8 cellular contexts compared by ENCODE assay signal in the genomic region with DNA sequence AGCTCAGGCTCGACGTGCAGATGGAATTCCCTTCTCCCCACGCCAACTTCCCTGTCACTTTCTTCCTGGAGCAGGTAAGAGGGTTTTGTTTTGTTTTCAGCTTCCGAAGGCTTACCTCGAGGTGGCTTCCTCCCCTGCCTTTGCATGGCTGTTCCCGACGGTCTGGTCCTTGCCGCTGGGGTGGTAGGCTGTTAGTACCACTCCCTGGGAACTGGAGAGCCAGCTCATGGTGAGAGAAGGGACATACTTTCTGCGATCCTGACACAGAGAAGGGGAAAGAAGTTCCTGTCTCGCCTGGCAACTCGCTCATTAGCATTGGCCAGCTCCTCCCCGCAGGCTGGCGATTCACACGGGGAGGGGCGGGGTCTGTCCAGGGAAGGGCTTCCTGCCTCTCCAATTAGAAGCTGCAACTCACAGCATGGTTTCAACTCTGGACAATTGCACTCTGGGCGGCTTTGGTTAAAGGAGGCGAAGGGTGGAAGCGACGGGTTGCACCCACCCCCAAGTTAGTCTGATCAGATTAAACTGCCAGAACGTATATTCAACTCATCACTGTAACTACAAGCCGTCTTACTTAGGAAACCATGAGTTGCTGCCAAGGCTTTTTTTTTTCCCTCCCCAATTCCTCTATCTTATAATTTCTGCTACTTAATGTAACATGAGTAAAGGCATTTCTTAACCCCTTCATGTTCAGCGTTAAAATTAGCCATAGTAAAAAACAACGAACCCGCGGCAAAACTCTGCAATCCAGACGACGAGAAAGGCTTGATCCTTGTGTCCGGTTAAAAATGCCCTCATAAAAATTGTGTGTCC. TPM values are rescaled to one million over a fixed set of nuclear protein-coding genes. Genes with fewer than 3 reads are reported as not detected.
DNase-seq lines count a peak whose midpoint lies in the region; ATAC-seq and TF ChIP-seq lines count a peak whose summit lies in the region.

A gene with protein sequence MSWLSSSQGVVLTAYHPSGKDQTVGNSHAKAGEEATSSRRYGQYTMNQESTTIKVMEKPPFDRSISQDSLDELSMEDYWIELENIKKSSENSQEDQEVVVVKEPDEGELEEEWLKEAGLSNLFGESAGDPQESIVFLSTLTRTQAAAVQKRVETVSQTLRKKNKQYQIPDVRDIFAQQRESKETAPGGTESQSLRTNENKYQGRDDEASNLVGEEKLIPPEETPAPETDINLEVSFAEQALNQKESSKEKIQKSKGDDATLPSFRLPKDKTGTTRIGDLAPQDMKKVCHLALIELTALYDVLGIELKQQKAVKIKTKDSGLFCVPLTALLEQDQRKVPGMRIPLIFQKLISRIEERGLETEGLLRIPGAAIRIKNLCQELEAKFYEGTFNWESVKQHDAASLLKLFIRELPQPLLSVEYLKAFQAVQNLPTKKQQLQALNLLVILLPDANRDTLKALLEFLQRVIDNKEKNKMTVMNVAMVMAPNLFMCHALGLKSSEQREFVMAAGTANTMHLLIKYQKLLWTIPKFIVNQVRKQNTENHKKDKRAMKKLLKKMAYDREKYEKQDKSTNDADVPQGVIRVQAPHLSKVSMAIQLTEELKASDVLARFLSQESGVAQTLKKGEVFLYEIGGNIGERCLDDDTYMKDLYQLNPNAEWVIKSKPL (minus strand): TSS at position 269 of the 813 bp plus-strand sequence. CDS start 41 bp downstream, at position 228.

- H3K4me3 ChIP-seq in GM23248 (peak within 1 kb of the TSS; percentile 96), psoas muscle (peak within 1 kb of the TSS; percentile 73), uterus (peak within 1 kb of the TSS; percentile 41 to 50)

- H3F3A ChIP-seq in GM23248 (ENCODE audit: insufficient read depth): peaks cover 21% of the 10 kb centered on the region

- no peak for TF ChIP-seq CTCF in psoas muscle (IDR thresholded peaks at IDR 0.05)
- TF ChIP-seq CTCF in uterus (IDR thresholded peaks at IDR 0.05): no peak

- intact Hi-C loops in left ventricle myocardium superior (cut with micrococcal nuclease): no loop called here
- intact Hi-C loops in psoas muscle (cut with DNase I): loop anchor here (5.0 kb wide), 2 partner anchors 38 to 83 kb away; no protein-coding TSS in a partner anchor
- intact Hi-C loops in uterus (cut with DNase I; ENCODE audit: low total_unique reads): no loop called here

- 3 to 5% methylated on average over 27 to 28 of the region's 28 CpGs for WGBS in GM23248 (ENCODE audit: low coverage in 1 of 2, low lambda C conversion rate in 2 of 2, missing lambda C conversion rate in 2 of 2), 2 experiments
- 1 to 2% (median 2%) methylated on average over 28 of the region's 28 CpGs for WGBS in psoas muscle, 3 donors

- H3K27ac ChIP-seq in GM23248 (peak within 1 kb of the TSS; percentile 75), psoas muscle (peak within 1 kb of the TSS; percentile 85), uterus (peak within 1 kb of the TSS; percentile 76 to 87)

- ATAC-seq in left ventricle myocardium superior (peak; percentile 98), psoas muscle (peak; percentile 97 to 98 (median 98))

- peaks cover 43% of the 10 kb centered on the region for H3K79me2 ChIP-seq in GM23248 (ENCODE audit: insufficient read depth)

- no peaks in the 10 kb centered on the region for H4K20me1 ChIP-seq in GM23248 (ENCODE audit: insufficient read depth)

- in situ Hi-C loops in G401 (cut with HindIII; ENCODE audit: low sequenced_read_pairs) (no loop called here), GM23248 (cut with MboI) (no loop called here)

- peak within 1 kb of the TSS; percentile 82 for H3K9ac ChIP-seq in GM23248

- H2AFZ ChIP-seq in GM23248: peak within 1 kb of the TSS; percentile 88

- H3K36me3 ChIP-seq in GM23248 (ENCODE audit: low read depth) (0 out of 2 replicates have a peak, but pooled peaks cover 6% of the 10 kb centered on the region), psoas muscle (ENCODE audit: insufficient read depth in 1 of 2, low read depth in 1 of 2) (no peaks in the 10 kb centered on the region), uterus (no peaks in the 10 kb centered on the region)

- no peaks in the 10 kb centered on the region for H3K9me2 ChIP-seq in GM23248 (ENCODE audit: insufficient read depth)

- peak; percentile 56 to 88 for TF ChIP-seq POLR2A in uterus (IDR thresholded peaks at IDR 0.05)

- no peaks in the 10 kb centered on the region for H3K27me3 ChIP-seq in GM23248 (replicated peaks; ENCODE audit: insufficient read depth)
- no peaks in the 10 kb centered on the region for H3K27me3 ChIP-seq in psoas muscle (ENCODE audit: insufficient read depth in 3 of 3, low read length in 2 of 3)
- H3K27me3 ChIP-seq in uterus: no peaks in the 10 kb centered on the region

- DNase-seq in G401 (ENCODE audit: low spot score) (peak; percentile 64), GM23248 (peak; percentile 96), LHCN-M2 (ENCODE audit: low read depth) (peak; percentile 97), T follicular helper cell (ENCODE audit: low read depth) (peak; percentile 55), amniotic stem cell (lab: John Stamatoyannopoulos, UW) (peak; percentile 88), left ventricle myocardium superior (peak; percentile 92), psoas muscle (peak; percentile 91 to 95), uterus (peak; percentile 82 to 85)

- H3K9me3 ChIP-seq in GM23248 (ENCODE audit: low read depth) (no peaks in the 10 kb centered on the region), psoas muscle (no peaks in the 10 kb centered on the region), uterus (no peaks in the 10 kb centered on the region)

- peak within 1 kb of the TSS; percentile 95 for H3K4me2 ChIP-seq in GM23248 (ENCODE audit: unreplicated experiment)

- peaks cover 18% of the 10 kb centered on the region for H3K4me1 ChIP-seq in GM23248 (ENCODE audit: insufficient read depth)
- H3K4me1 ChIP-seq in psoas muscle: peaks cover 25% of the 10 kb centered on the region
- no peaks in the 10 kb centered on the region for H3K4me1 ChIP-seq in uterus

RNA-seq across cellular contexts. Expression of the gene that starts here (rescaled TPM):
- 15.4 and 20.7 TPM in 2 replicates for total RNA-seq in G401 (2014; rRNA removed; shearing (Covaris generic))
- 23.8 and 25.3 TPM in 2 replicates for total RNA-seq in GM23248 (2014; rRNA removed; shearing (Covaris generic))
- polyA plus RNA-seq in GM23248 (2016; fragmentation: Nextera tagmentation; extraction: Ambion mirVana) (12.0 and 12.5 TPM in 2 replicates), psoas muscle (1 to 10 TPM; 1.6 to 6.0 (median 4.3) TPM)
- total RNA-seq in LHCN-M2 (2014; rRNA removed) (96.8 and 101 TPM in 2 replicates), left ventricle myocardium superior (5.7 TPM), psoas muscle (1 to 10 TPM; 5.2 to 6.8 (median 5.5) TPM), uterus (10 to 100 TPM in 3 of 4 donors, 1 to 10 TPM in 1; 6.3 to 36.7 (median 15.4) TPM)
- polyA plus RNA-seq in LHCN-M2 (2012): 18.1 TPM

Comparison
In these comparisons a context has a peak if more than half of its experiments do, and no peak if none do; other contexts are left out.
1. Peak in every context shown above with its lines: DNase-seq, ATAC-seq, H3K4me3 ChIP-seq and H3K27ac ChIP-seq.
2. H3K4me3 ChIP-seq: peak in every context shown above with its lines; median percentile 96 in GM23248; 73 in psoas muscle; 46 in uterus.
3. intact Hi-C loops: an anchor here in psoas muscle (5.0 kb wide); none called in left ventricle myocardium superior and uterus.